9 cellular contexts compared by ENCODE assay signal in genomic region chr2:239227111-239227581, GRCh38.
DNase-seq lines count a peak whose midpoint lies in the region; ATAC-seq and TF ChIP-seq lines count a peak whose summit lies in the region.
"Had no signal": no experiment of that assay in that cellular context is flagged by ENCODE, and none has a peak within 500 bp of the region (broad histone marks: within the 10 kb centered on the region; RNA-seq: fewer than 3 reads in every experiment).

No MANE protein-coding gene starts in this region.

- TF ChIP-seq CTCF in H9 (conservative IDR thresholded peaks at IDR 0.05) = no peak
- no peak for TF ChIP-seq CTCF in lower lobe of right lung (IDR thresholded peaks at IDR 0.05)
- TF ChIP-seq CTCF in GM20000 (IDR thresholded peaks at IDR 0.05; ENCODE audit: extremely low read depth, missing control alignments) = no peak

- H3K9me3 ChIP-seq in H9 (ENCODE audit: control insufficient read depth, low read depth, low read length) (no peaks in the 10 kb centered on the region), lower lobe of right lung (no peaks in the 10 kb centered on the region)

- H4K5ac ChIP-seq in H9 (ENCODE audit: insufficient read length, low read depth, low read length) = no peak overlapping the region

- no peak overlapping the region; the same call in 1 of the 2 replicates for H3K4ac ChIP-seq in H9 (ENCODE audit: low read depth, low read length)

- H4K91ac ChIP-seq in H9 (ENCODE audit: insufficient read length, low read depth, low read length) = no peak overlapping the region

- H3K56ac ChIP-seq in H9 (ENCODE audit: insufficient read length, low read depth, low read length) = no peak overlapping the region

- H2BK120ac ChIP-seq in H9 (ENCODE audit: low read depth, low read length, poor library complexity, severe bottlenecking) = no peak overlapping the region

- H3K27ac ChIP-seq in H9 (ENCODE audit: insufficient read length, low read depth, low read length) = no peak overlapping the region
- H3K27ac ChIP-seq in lower lobe of right lung = peak overlapping the region; percentile 62

- H3K9me3 Mint-ChIP-seq in H9 = no peaks in the 10 kb centered on the region
- no peaks in the 10 kb centered on the region for H3K9me3 Mint-ChIP-seq in central memory CD8-positive, alpha-beta T cell
- H3K9me3 Mint-ChIP-seq in stimulated activated effector memory CD8-positive, alpha-beta T cell treated with anti-CD3 and anti-CD28 coated beads, Interleukin-12 subunit alpha, Interleukin-12 subunit beta, amount 100 ng/mL, for 72 hours = no peaks in the 10 kb centered on the region

- H2AK5ac ChIP-seq in H9 (ENCODE audit: insufficient read length, low read length) = no peak overlapping the region

- WGBS in H9 (ENCODE audit: extremely low coverage, insufficient read length, low lambda C conversion rate) = no CpG with 5 or more reads among the region's 10 CpGs

- no peak overlapping the region for H3K4me2 ChIP-seq in H9 (ENCODE audit: insufficient read depth, insufficient read length, low read length)

- H2AFZ ChIP-seq in H9 (ENCODE audit: low read length) = no peak overlapping the region

- no peaks in the 10 kb centered on the region for H3K27me3 ChIP-seq in H9 (ENCODE audit: insufficient read depth, low read length)
- H3K27me3 ChIP-seq in lower lobe of right lung (ENCODE audit: low read depth) = no peaks in the 10 kb centered on the region

- no peak overlapping the region for H3K4me3 ChIP-seq in lower lobe of right lung

- no peak overlapping the region for H3T11ph ChIP-seq in H9 (ENCODE audit: low read length)

- H3K23me2 ChIP-seq in H9 (ENCODE audit: insufficient read length, low read depth, low read length, poor library complexity, severe bottlenecking) = no peaks in the 10 kb centered on the region

- no peak overlapping the region for H3K4me3 Mint-ChIP-seq in H9
- no peak overlapping the region for H3K4me3 Mint-ChIP-seq in central memory CD8-positive, alpha-beta T cell
- H3K4me3 Mint-ChIP-seq in stimulated activated effector memory CD8-positive, alpha-beta T cell treated with anti-CD3 and anti-CD28 coated beads, Interleukin-12 subunit alpha, Interleukin-12 subunit beta, amount 100 ng/mL, for 72 hours = no peak overlapping the region

- intact Hi-C loops in lower lobe of right lung (cut with DNase I) = no loop called here

- H4K20me1 ChIP-seq in H9 (ENCODE audit: control insufficient read depth, insufficient read depth, insufficient read length) = no peaks in the 10 kb centered on the region

- H3K14ac ChIP-seq in H9 (ENCODE audit: insufficient read depth, low read length) = peak overlapping the region; percentile 12

- no peaks in the 10 kb centered on the region for H3K27me3 Mint-ChIP-seq in H9 (ENCODE audit: low read depth)
- no peaks in the 10 kb centered on the region for H3K27me3 Mint-ChIP-seq in central memory CD8-positive, alpha-beta T cell

- H3K27ac Mint-ChIP-seq in H9 = peak overlapping the region in 2 of 3 experiments; percentile 11 to 35; a peak in 2 of 7 replicates
- peak overlapping the region; percentile 74 for H3K27ac Mint-ChIP-seq in central memory CD8-positive, alpha-beta T cell (ENCODE audit: low read depth)
- H3K27ac Mint-ChIP-seq in stimulated activated effector memory CD8-positive, alpha-beta T cell treated with anti-CD3 and anti-CD28 coated beads, Interleukin-12 subunit alpha, Interleukin-12 subunit beta, amount 100 ng/mL, for 72 hours = peak overlapping the region; percentile 32

- H3K36me3 ChIP-seq in lower lobe of right lung = no peaks in the 10 kb centered on the region

- H3K4me1 ChIP-seq in H9 (ENCODE audit: insufficient read depth, low read length) (no peaks in the 10 kb centered on the region; the same call in 1 of the 2 replicates), lower lobe of right lung (peaks cover 84% of the 10 kb centered on the region)

- no peak for ATAC-seq in central memory CD8-positive, alpha-beta T cell (replicated peaks; ENCODE audit: extremely low read depth, poor library complexity, severe bottlenecking)
- no peak for ATAC-seq in lower lobe of right lung
- no peak for ATAC-seq in stimulated activated effector memory CD8-positive, alpha-beta T cell treated with anti-CD3 and anti-CD28 coated beads, Interleukin-12 subunit alpha, Interleukin-12 subunit beta, amount 100 ng/mL, for 72 hours
- ATAC-seq: Panc1 had no signal

- H4K8ac ChIP-seq in H9 (replicated peaks; ENCODE audit: insufficient read length, low read depth, low read length) = no peak overlapping the region

- H2BK20ac ChIP-seq in H9 (ENCODE audit: low read depth, low read length, poor library complexity, severe bottlenecking) = no peak overlapping the region

- H3K4me1 Mint-ChIP-seq in H9 = peaks cover 41 to 64% of the 10 kb centered on the region in 2 experiments
- H3K4me1 Mint-ChIP-seq in central memory CD8-positive, alpha-beta T cell = peaks cover 75% of the 10 kb centered on the region
- peaks cover 75% of the 10 kb centered on the region for H3K4me1 Mint-ChIP-seq in stimulated activated effector memory CD8-positive, alpha-beta T cell treated with anti-CD3 and anti-CD28 coated beads, Interleukin-12 subunit alpha, Interleukin-12 subunit beta, amount 100 ng/mL, for 72 hours

- H3K36me3 Mint-ChIP-seq in H9 (ENCODE audit: insufficient read depth in 1 of 3, low read depth in 3 of 3) = no peaks in the 10 kb centered on the region
- peaks cover 8% of the 10 kb centered on the region for H3K36me3 Mint-ChIP-seq in central memory CD8-positive, alpha-beta T cell (ENCODE audit: insufficient read depth)
- no peaks in the 10 kb centered on the region for H3K36me3 Mint-ChIP-seq in stimulated activated effector memory CD8-positive, alpha-beta T cell treated with anti-CD3 and anti-CD28 coated beads, Interleukin-12 subunit alpha, Interleukin-12 subunit beta, amount 100 ng/mL, for 72 hours

- H2BK15ac ChIP-seq in H9 (ENCODE audit: low read depth, low read length) = no peak overlapping the region; the same call in 1 of the 2 replicates

- H2BK5ac ChIP-seq in H9 (ENCODE audit: insufficient read length, low read length) = no peak overlapping the region

- peaks cover 1% of the 10 kb centered on the region; the same call in 1 of the 2 replicates for H3K79me2 ChIP-seq in H9 (ENCODE audit: insufficient read depth, low read length)

- H3K79me1 ChIP-seq in H9 (ENCODE audit: insufficient read depth, low read depth, low read length, poor library complexity, severe bottlenecking) = peaks cover 3% of the 10 kb centered on the region

- no peak overlapping the region for H2BK12ac ChIP-seq in H9 (ENCODE audit: insufficient read length, low read depth, low read length)

- no peak overlapping the region for H3K9ac ChIP-seq in H9 (ENCODE audit: extremely low read depth, insufficient read length, low read length)

- no peak overlapping the region for H3K23ac ChIP-seq in H9 (ENCODE audit: insufficient read length, low read depth, low read length)

- DNase-seq in H9 (no peak), lower lobe of right lung (no peak), NCI-H2107 (lab: John Stamatoyannopoulos, UW) (no peak), medulla oblongata (ENCODE audit: extremely low spot score) (no peak), GM20000 (ENCODE audit: low spot score) (no peak), GF-D8 (lab: John Stamatoyannopoulos, UW) (no peak)
- DNase-seq in central memory CD8-positive, alpha-beta T cell (ENCODE audit: low spot score in 2 of 2) = no peak
- no peak for DNase-seq in stimulated activated effector memory CD8-positive, alpha-beta T cell treated with anti-CD3 and anti-CD28 coated beads, Interleukin-12 subunit alpha, Interleukin-12 subunit beta, amount 100 ng/mL, for 72 hours (ENCODE audit: low spot score in 2 of 2)

- H3K18ac ChIP-seq in H9 (ENCODE audit: insufficient read length, low read depth, low read length) = peak overlapping the region; percentile 21

Comparison
In these comparisons a context has a peak if more than half of its experiments do, and no peak if none do; other contexts are left out.
1. H3K27ac Mint-ChIP-seq: peak in every context shown above with its lines; median percentile 74 in central memory CD8-positive, alpha-beta T cell; 32 in stimulated activated effector memory CD8-positive, alpha-beta T cell treated with anti-CD3 and anti-CD28 coated beads, Interleukin-12 subunit alpha, Interleukin-12 subunit beta, amount 100 ng/mL, for 72 hours; 23 in H9.